In the genomic region with DNA sequence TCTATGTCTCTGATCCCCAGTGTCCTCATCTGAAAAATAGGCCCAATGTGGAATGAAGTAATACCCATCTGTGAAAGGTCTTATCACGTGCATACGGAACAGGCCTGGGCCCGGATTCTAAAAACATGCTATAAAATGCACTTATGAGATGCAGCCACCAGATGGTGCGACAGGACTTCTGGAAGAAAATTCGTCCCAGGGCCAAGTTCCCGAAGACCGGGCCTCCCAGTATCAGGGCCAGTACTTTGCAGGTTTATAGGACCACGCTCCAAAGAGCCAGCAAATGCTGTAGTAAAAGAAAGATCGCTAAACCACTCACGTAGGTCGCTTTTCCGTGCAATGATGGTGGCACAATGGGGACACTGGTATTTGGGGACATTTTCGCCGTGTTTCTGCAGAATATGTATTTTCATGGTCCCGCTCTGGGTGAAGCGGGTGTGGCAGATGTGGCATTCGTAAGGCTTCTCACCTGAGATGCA, we compare ENCODE assay signal across 9 cellular contexts. TPM values are rescaled to one million over a fixed set of nuclear protein-coding genes. Genes with fewer than 3 reads are reported as not detected.
DNase-seq lines count a peak whose midpoint lies in the region; ATAC-seq, FAIRE-seq and TF ChIP-seq lines count a peak whose summit lies in the region.
"Had no signal": no experiment of that assay in that cellular context is flagged by ENCODE, and none has a peak within 500 bp of the region (broad histone marks: within the 10 kb centered on the region; RNA-seq: fewer than 3 reads in every experiment).

No MANE protein-coding gene starts in this region.

- intact Hi-C loops in dorsolateral prefrontal cortex (cut with DNase I) = loop anchor here (1.0 to 5.0 kb wide), 4 partner anchors 79 to 696 kb away; no protein-coding TSS in a partner anchor
- intact Hi-C loops in HepG2 (cut with micrococcal nuclease; ENCODE audit: unreplicated experiment) = loop anchor here (1.0 to 5.0 kb wide), 3 partner anchors 80 to 698 kb away; no protein-coding TSS in a partner anchor

- H3K9me3 ChIP-seq in HepG2 (ENCODE audit: low read length) = no peaks in the 10 kb centered on the region
- no peaks in the 10 kb centered on the region for H3K9me3 ChIP-seq in suprapubic skin

- H3K9ac ChIP-seq in HepG2 (ENCODE audit: insufficient read depth, low read depth, low read length) = no peak overlapping the region

- H2AFZ ChIP-seq in HepG2 (ENCODE audit: low read length) = no peak overlapping the region

- no peaks in the 10 kb centered on the region for H3K79me2 ChIP-seq in HepG2 (ENCODE audit: insufficient read depth, low read length)

- peak; percentile 98 for TF ChIP-seq RAD21 in HepG2 (CRISPR knock-in tag; IDR thresholded peaks at IDR 0.05)

- H3K4me1 ChIP-seq in HepG2 (ENCODE audit: insufficient read depth, low read length) (0 out of 2 replicates have a peak, but pooled peaks cover 4% of the 10 kb centered on the region), suprapubic skin (peaks cover 8% of the 10 kb centered on the region)

- DNase-seq in DMS 273 (lab: John Stamatoyannopoulos, UW; ENCODE audit: unreplicated experiment) (peak; percentile 89), HT-29 (ENCODE audit: low spot score) (peak; percentile 90), SHP77 (lab: John Stamatoyannopoulos, UW) (peak; percentile 73 to 78), dorsolateral prefrontal cortex (peak; percentile 31 to 77 (median 64)), HepG2 (ENCODE audit: low spot score) (peak; percentile 73), suprapubic skin (ENCODE audit: low spot score in 2 of 2) (peak; percentile 79 to 86), NCI-H187 (lab: John Stamatoyannopoulos, UW) (no peak)

- 26% methylated on average over 17 of the region's 17 CpGs for WGBS in HepG2 (ENCODE audit: low lambda C conversion rate)
- WGBS in suprapubic skin = 31% methylated on average over 16 of the region's 17 CpGs

- CTCF ChIA-PET in HepG2 (lab: Yijun Ruan, JAX; ENCODE audit: low intra/inter-chr PET ratio, low total read pairs) = interaction anchor here (1.4 to 6.8 kb wide), 5 partner anchors 9 to 696 kb away, joined by 3 to 204 read pairs (median 19); no protein-coding TSS in a partner anchor

- H3K4me2 ChIP-seq in HepG2 (ENCODE audit: low read depth, low read length) = no peak overlapping the region

- H3K36me3 ChIP-seq in HepG2 (replicated peaks in 1 of 2; ENCODE audit: control insufficient read depth in 1 of 2, insufficient read depth in 2 of 2, low read length in 2 of 2) (no peaks in the 10 kb centered on the region), suprapubic skin (no peaks in the 10 kb centered on the region)

- in situ Hi-C loops in HepG2 (cut with HindIII; ENCODE audit: extremely low pct_ligation_motif_present, low pct_unique_long_range_greater_than_20kb) = no loop called here

- H4K20me1 ChIP-seq in HepG2 (ENCODE audit: insufficient read depth, low read length) = no peaks in the 10 kb centered on the region

- BruUV-seq in HepG2 (replicated peaks; lab: Mats Ljungman, UMichigan) = no TSS peak

- POLR2A ChIA-PET in HepG2 (lab: Yijun Ruan, JAX) = no interaction called here

- H3K27ac ChIP-seq in dorsolateral prefrontal cortex (no peak overlapping the region), HepG2 (ENCODE audit: extremely low read length, insufficient read depth, low read length) (no peak overlapping the region), suprapubic skin (no peak overlapping the region)

- peak; percentile 70 to 97 (median 88) for TF ChIP-seq CTCF in dorsolateral prefrontal cortex (IDR thresholded peaks at IDR 0.05 in 54 of 56, conservative IDR thresholded peaks at IDR 0.05 in 2 of 56; ENCODE audit: low read depth in 1 of 56, partially characterized antibody in 56 of 56)
- peak; percentile 95 for TF ChIP-seq CTCF in HepG2 (CRISPR knock-in tag; IDR thresholded peaks at IDR 0.05)
- TF ChIP-seq CTCF in suprapubic skin (IDR thresholded peaks at IDR 0.05) = peak; percentile 61 to 65

- peak; percentile 73 for FAIRE-seq in HepG2 (lab: Jason Lieb, UNC)

- H3K27me3 ChIP-seq in dorsolateral prefrontal cortex (peaks cover 0 to 4% (median 0%) of the 10 kb centered on the region in 45 donors), HepG2 (ENCODE audit: control insufficient read depth in 1 of 2, insufficient read depth in 2 of 2, low read length in 2 of 2) (peaks cover 0 to 43% of the 10 kb centered on the region in 2 experiments; a peak in 3 of 5 replicates), suprapubic skin (no peaks in the 10 kb centered on the region)

- ATAC-seq in HepG2 = peak; percentile 87
- ATAC-seq in HG03045 (IDR thresholded peaks at IDR 0.05; ENCODE audit: unreplicated experiment) = no peak

- TF ChIP-seq POLR2A in HepG2 (IDR thresholded peaks at IDR 0.05; ENCODE audit: insufficient read depth in 1 of 2, low read depth in 2 of 2, low read length in 2 of 2) (no peak), suprapubic skin (IDR thresholded peaks at IDR 0.05) (no peak)

- no peak overlapping the region for H3K4me3 ChIP-seq in dorsolateral prefrontal cortex
- no peak overlapping the region for H3K4me3 ChIP-seq in HepG2 (replicated peaks in 1 of 3; ENCODE audit: insufficient read depth in 1 of 3, low read depth in 2 of 3, low read length in 3 of 3)
- H3K4me3 ChIP-seq in suprapubic skin = no peak overlapping the region

- no peak for TF ChIP-seq EP300 in HepG2 (IDR thresholded peaks at IDR 0.05; ENCODE audit: low read depth in 2 of 2, low read length in 2 of 2)
- TF ChIP-seq EP300 in HepG2 (CRISPR knock-in tag; IDR thresholded peaks at IDR 0.05; ENCODE audit: borderline replicate concordance) = no peak
- no peak for TF ChIP-seq EP300 in suprapubic skin (IDR thresholded peaks at IDR 0.05)

RNA-seq across cellular contexts. Expression of a gene that starts 10.6 kb away (rescaled TPM):
- total RNA-seq in HT-29 (2014; rRNA removed; shearing (Covaris generic)) = not detected in 2 replicates
- under 1 TPM in 1 of 120 experiments, not detected in 119; 0.13 TPM for total RNA-seq in dorsolateral prefrontal cortex
- total RNA-seq in HepG2 (2016; rRNA removed; fragmentation: Illumina TruSeq; extraction: Trizol) = not detected in 2 replicates
- total RNA-seq in HepG2 (2016; cell fraction: cytosol; rRNA removed; fragmentation: Illumina TruSeq; extraction: Trizol; ENCODE audit: low read depth) = not detected in 2 replicates
- total RNA-seq in HepG2 (2016; cell fraction: insoluble cytoplasmic fraction; rRNA removed; fragmentation: Illumina TruSeq; extraction: Trizol) = not detected in 2 replicates
- total RNA-seq in HepG2 (2016; cell fraction: membrane; rRNA removed; fragmentation: Illumina TruSeq; extraction: Trizol) = not detected in 2 replicates
- total RNA-seq in HepG2 (2016; cell fraction: nucleus; rRNA removed; fragmentation: Illumina TruSeq; extraction: Trizol) = not detected in 2 replicates
- polyA plus RNA-seq in HepG2 (2011; rRNA removed) = 0.04 and 0.05 TPM in 2 replicates
- polyA plus RNA-seq in HepG2 (2011; cell fraction: cytosol; rRNA removed) = 0.03 TPM in 1 of 2 replicates, not detected in the other
- polyA plus RNA-seq in HepG2 (2011; cell fraction: nucleus; rRNA removed) = not detected in 2 replicates
- 0.13 and 0.42 TPM in 2 replicates for polyA plus RNA-seq in HepG2 (2012)
- polyA plus RNA-seq in HepG2 (2016; cell fraction: cytosol; fragmentation: Illumina TruSeq; extraction: Trizol; ENCODE audit: low read depth) = not detected in 2 replicates
- not detected in 2 replicates for polyA plus RNA-seq in HepG2 (2016; cell fraction: insoluble cytoplasmic fraction; fragmentation: Illumina TruSeq; extraction: Trizol; ENCODE audit: low read depth)
- polyA plus RNA-seq in HepG2 (2016; cell fraction: membrane; fragmentation: Illumina TruSeq; extraction: Trizol; ENCODE audit: low read depth) = not detected in 2 replicates
- polyA plus RNA-seq in HepG2 (2016; cell fraction: nucleus; fragmentation: Illumina TruSeq; extraction: Trizol; ENCODE audit: insufficient read depth, low read depth) = not detected in 2 replicates
- 0.22 and 0.26 TPM in 2 replicates for polyA minus RNA-seq in HepG2 (2011; rRNA and poly(A)+ RNA removed; ENCODE audit: low replicate concordance)
- polyA minus RNA-seq in HepG2 (2011; cell fraction: cytosol; rRNA and poly(A)+ RNA removed) = not detected in 2 replicates
- not detected in 2 replicates for polyA minus RNA-seq in HepG2 (2011; cell fraction: nucleus; rRNA and poly(A)+ RNA removed)
- total RNA-seq in suprapubic skin = not detected
- total RNA-seq: T-helper 1 cell treated with Interleukin-12 subunit alpha and Interleukin-12 subunit beta and Interleukin-4 antibody, amounts not matched to agents 30 ng/mL and 1 ng/mL, for 36 hours had no signal

RNA-seq across cellular contexts. Expression of a gene that starts 46.6 kb away (rescaled TPM):
- 0.94 and 1.9 TPM in 2 replicates for total RNA-seq in HT-29 (2014; rRNA removed; shearing (Covaris generic))
- total RNA-seq in dorsolateral prefrontal cortex (10 to 100 TPM in 6 of 120 experiments, 1 to 10 TPM in 83, under 1 TPM in 24, not detected in 7; 0.16 to 13.1 (median 2.9) TPM), HepG2 (2016; rRNA removed; fragmentation: Illumina TruSeq; extraction: Trizol) (5.4 and 12.6 TPM in 2 replicates), suprapubic skin (1 to 10 TPM; 2.2 to 6.3 (median 5.2) TPM)
- 3.7 TPM in 2 replicates for total RNA-seq in HepG2 (2016; cell fraction: cytosol; rRNA removed; fragmentation: Illumina TruSeq; extraction: Trizol; ENCODE audit: low read depth)
- total RNA-seq in HepG2 (2016; cell fraction: insoluble cytoplasmic fraction; rRNA removed; fragmentation: Illumina TruSeq; extraction: Trizol) = 5.2 and 15.5 TPM in 2 replicates
- 3.3 and 3.9 TPM in 2 replicates for total RNA-seq in HepG2 (2016; cell fraction: membrane; rRNA removed; fragmentation: Illumina TruSeq; extraction: Trizol)
- 23.9 and 29.1 TPM in 2 replicates for total RNA-seq in HepG2 (2016; cell fraction: nucleus; rRNA removed; fragmentation: Illumina TruSeq; extraction: Trizol)
- polyA plus RNA-seq in HepG2 (2011; rRNA removed) = 6.5 and 19.5 TPM in 2 replicates
- polyA plus RNA-seq in HepG2 (2011; cell fraction: cytosol; rRNA removed) = 2.9 and 9.4 TPM in 2 replicates
- 21.5 and 61.9 TPM in 2 replicates for polyA plus RNA-seq in HepG2 (2011; cell fraction: nucleus; rRNA removed)
- 220 and 303 TPM in 2 replicates for polyA plus RNA-seq in HepG2 (2012)
- polyA plus RNA-seq in HepG2 (2016; cell fraction: cytosol; fragmentation: Illumina TruSeq; extraction: Trizol; ENCODE audit: low read depth) = 0.43 and 0.67 TPM in 2 replicates
- polyA plus RNA-seq in HepG2 (2016; cell fraction: insoluble cytoplasmic fraction; fragmentation: Illumina TruSeq; extraction: Trizol; ENCODE audit: low read depth) = 5.0 and 5.7 TPM in 2 replicates
- 0.71 and 0.72 TPM in 2 replicates for polyA plus RNA-seq in HepG2 (2016; cell fraction: membrane; fragmentation: Illumina TruSeq; extraction: Trizol; ENCODE audit: low read depth)
- 17.4 and 17.7 TPM in 2 replicates for polyA plus RNA-seq in HepG2 (2016; cell fraction: nucleus; fragmentation: Illumina TruSeq; extraction: Trizol; ENCODE audit: insufficient read depth, low read depth)
- polyA minus RNA-seq in HepG2 (2011; rRNA and poly(A)+ RNA removed; ENCODE audit: low replicate concordance) = 0.12 and 22.5 TPM in 2 replicates
- polyA minus RNA-seq in HepG2 (2011; cell fraction: cytosol; rRNA and poly(A)+ RNA removed) = 7.7 and 23.7 TPM in 2 replicates
- 39.8 and 149 TPM in 2 replicates for polyA minus RNA-seq in HepG2 (2011; cell fraction: nucleus; rRNA and poly(A)+ RNA removed)
- total RNA-seq: T-helper 1 cell treated with Interleukin-12 subunit alpha and Interleukin-12 subunit beta and Interleukin-4 antibody, amounts not matched to agents 30 ng/mL and 1 ng/mL, for 36 hours had no signal

Comparison
In these comparisons a context has a peak if more than half of its experiments do, and no peak if none do; other contexts are left out.
1. DNase-seq: peak in DMS 273 (single experiment), HT-29 (single experiment), SHP77 (2 of 2), dorsolateral prefrontal cortex (10 of 10), HepG2 (single experiment) and suprapubic skin (2 of 2); none in NCI-H187 (0 of 2).
2. Peak in every context shown above with its lines, with median percentiles within 50 percentile points of each other: CTCF ChIP-seq.